ENCODE assay signal across 1 cellular context in the genomic region with DNA sequence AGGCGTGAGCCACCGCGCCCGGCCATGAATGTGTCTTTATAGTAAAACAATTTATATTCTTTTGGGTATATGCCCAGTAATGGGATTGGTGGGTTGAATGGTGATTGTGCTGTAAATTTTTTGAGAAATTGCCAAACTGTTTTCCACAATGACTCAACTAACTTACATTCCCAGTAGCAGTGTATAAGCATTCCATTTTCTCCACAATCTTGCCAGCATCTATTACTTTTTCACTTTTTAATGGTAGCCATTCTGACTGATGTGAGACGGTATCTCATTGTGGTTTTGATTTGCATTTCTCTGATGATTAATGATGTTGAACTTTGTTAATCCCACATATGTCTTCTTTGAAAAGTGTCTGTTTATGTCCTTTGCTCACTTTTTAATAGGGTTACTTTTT.
TF ChIP-seq lines count a peak whose summit lies in the region.

No MANE protein-coding gene starts in this region.

TF ChIP-seq in SK-N-SH treated with all-trans-retinoic acid at 6 μM for 48 hours, 23 proteins besides CTCF, POLR2A, EP300 and RAD21 (continued from another document):
- TF ChIP-seq, protein P1, sequence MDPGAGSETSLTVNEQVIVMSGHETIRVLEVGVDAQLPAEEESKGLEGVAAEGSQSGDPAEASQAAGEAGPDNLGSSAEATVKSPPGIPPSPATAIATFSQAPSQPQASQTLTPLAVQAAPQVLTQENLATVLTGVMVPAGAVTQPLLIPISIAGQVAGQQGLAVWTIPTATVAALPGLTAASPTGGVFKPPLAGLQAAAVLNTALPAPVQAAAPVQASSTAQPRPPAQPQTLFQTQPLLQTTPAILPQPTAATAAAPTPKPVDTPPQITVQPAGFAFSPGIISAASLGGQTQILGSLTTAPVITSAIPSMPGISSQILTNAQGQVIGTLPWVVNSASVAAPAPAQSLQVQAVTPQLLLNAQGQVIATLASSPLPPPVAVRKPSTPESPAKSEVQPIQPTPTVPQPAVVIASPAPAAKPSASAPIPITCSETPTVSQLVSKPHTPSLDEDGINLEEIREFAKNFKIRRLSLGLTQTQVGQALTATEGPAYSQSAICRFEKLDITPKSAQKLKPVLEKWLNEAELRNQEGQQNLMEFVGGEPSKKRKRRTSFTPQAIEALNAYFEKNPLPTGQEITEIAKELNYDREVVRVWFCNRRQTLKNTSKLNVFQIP (CRISPR knock-in tag; IDR thresholded peaks at IDR 0.05; ENCODE audit: borderline replicate concordance, low read depth), result peak; percentile 32; the same call in 1 of the 2 replicates
- TF ChIP-seq, protein P2, sequence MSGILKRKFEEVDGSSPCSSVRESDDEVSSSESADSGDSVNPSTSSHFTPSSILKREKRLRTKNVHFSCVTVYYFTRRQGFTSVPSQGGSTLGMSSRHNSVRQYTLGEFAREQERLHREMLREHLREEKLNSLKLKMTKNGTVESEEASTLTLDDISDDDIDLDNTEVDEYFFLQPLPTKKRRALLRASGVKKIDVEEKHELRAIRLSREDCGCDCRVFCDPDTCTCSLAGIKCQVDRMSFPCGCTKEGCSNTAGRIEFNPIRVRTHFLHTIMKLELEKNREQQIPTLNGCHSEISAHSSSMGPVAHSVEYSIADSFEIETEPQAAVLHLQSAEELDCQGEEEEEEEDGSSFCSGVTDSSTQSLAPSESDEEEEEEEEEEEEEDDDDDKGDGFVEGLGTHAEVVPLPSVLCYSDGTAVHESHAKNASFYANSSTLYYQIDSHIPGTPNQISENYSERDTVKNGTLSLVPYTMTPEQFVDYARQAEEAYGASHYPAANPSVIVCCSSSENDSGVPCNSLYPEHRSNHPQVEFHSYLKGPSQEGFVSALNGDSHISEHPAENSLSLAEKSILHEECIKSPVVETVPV (CRISPR knock-in tag; IDR thresholded peaks at IDR 0.05), result no peak
- peak; percentile 89 for TF ChIP-seq TOX (CRISPR knock-in tag; IDR thresholded peaks at IDR 0.05; ENCODE audit: borderline replicate concordance)
- no peak for TF ChIP-seq ZFP30 (CRISPR knock-in tag; IDR thresholded peaks at IDR 0.05)
- TF ChIP-seq OSR1 (CRISPR knock-in tag; IDR thresholded peaks at IDR 0.05), result no peak
- TF ChIP-seq PPARA (CRISPR knock-in tag; IDR thresholded peaks at IDR 0.05; ENCODE audit: borderline replicate concordance), result no peak
- no peak for TF ChIP-seq SNAI2 (CRISPR knock-in tag; IDR thresholded peaks at IDR 0.05)
- no peak for TF ChIP-seq ZFP3 (CRISPR knock-in tag; IDR thresholded peaks at IDR 0.05)
- no peak for TF ChIP-seq BACH2 (CRISPR knock-in tag; IDR thresholded peaks at IDR 0.05; ENCODE audit: borderline replicate concordance)
- TF ChIP-seq GLIS3 (CRISPR knock-in tag; IDR thresholded peaks at IDR 0.05), result no peak
- no peak for TF ChIP-seq CSDC2 (CRISPR knock-in tag; IDR thresholded peaks at IDR 0.05)
- TF ChIP-seq, protein P3, sequence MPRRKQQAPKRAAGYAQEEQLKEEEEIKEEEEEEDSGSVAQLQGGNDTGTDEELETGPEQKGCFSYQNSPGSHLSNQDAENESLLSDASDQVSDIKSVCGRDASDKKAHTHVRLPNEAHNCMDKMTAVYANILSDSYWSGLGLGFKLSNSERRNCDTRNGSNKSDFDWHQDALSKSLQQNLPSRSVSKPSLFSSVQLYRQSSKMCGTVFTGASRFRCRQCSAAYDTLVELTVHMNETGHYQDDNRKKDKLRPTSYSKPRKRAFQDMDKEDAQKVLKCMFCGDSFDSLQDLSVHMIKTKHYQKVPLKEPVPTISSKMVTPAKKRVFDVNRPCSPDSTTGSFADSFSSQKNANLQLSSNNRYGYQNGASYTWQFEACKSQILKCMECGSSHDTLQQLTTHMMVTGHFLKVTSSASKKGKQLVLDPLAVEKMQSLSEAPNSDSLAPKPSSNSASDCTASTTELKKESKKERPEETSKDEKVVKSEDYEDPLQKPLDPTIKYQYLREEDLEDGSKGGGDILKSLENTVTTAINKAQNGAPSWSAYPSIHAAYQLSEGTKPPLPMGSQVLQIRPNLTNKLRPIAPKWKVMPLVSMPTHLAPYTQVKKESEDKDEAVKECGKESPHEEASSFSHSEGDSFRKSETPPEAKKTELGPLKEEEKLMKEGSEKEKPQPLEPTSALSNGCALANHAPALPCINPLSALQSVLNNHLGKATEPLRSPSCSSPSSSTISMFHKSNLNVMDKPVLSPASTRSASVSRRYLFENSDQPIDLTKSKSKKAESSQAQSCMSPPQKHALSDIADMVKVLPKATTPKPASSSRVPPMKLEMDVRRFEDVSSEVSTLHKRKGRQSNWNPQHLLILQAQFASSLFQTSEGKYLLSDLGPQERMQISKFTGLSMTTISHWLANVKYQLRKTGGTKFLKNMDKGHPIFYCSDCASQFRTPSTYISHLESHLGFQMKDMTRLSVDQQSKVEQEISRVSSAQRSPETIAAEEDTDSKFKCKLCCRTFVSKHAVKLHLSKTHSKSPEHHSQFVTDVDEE (CRISPR knock-in tag; IDR thresholded peaks at IDR 0.05), result no peak
- TF ChIP-seq, protein P4, sequence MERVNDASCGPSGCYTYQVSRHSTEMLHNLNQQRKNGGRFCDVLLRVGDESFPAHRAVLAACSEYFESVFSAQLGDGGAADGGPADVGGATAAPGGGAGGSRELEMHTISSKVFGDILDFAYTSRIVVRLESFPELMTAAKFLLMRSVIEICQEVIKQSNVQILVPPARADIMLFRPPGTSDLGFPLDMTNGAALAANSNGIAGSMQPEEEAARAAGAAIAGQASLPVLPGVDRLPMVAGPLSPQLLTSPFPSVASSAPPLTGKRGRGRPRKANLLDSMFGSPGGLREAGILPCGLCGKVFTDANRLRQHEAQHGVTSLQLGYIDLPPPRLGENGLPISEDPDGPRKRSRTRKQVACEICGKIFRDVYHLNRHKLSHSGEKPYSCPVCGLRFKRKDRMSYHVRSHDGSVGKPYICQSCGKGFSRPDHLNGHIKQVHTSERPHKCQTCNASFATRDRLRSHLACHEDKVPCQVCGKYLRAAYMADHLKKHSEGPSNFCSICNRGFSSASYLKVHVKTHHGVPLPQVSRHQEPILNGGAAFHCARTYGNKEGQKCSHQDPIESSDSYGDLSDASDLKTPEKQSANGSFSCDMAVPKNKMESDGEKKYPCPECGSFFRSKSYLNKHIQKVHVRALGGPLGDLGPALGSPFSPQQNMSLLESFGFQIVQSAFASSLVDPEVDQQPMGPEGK (CRISPR knock-in tag; IDR thresholded peaks at IDR 0.05; ENCODE audit: borderline replicate concordance), result peak; percentile 74; the same call in 1 of the 2 replicates
- 0 out of 2 replicates have a peak, but pooled peaks have one; percentile 34 for TF ChIP-seq ZC3H10 (CRISPR knock-in tag; IDR thresholded peaks at IDR 0.05)
TF ChIP-seq in SK-N-SH treated with all-trans-retinoic acid at 6 μM for 48 hours: peak in this region for 6.
